Comparison of ENCODE assay signal across 19 cellular contexts in the genomic region with DNA sequence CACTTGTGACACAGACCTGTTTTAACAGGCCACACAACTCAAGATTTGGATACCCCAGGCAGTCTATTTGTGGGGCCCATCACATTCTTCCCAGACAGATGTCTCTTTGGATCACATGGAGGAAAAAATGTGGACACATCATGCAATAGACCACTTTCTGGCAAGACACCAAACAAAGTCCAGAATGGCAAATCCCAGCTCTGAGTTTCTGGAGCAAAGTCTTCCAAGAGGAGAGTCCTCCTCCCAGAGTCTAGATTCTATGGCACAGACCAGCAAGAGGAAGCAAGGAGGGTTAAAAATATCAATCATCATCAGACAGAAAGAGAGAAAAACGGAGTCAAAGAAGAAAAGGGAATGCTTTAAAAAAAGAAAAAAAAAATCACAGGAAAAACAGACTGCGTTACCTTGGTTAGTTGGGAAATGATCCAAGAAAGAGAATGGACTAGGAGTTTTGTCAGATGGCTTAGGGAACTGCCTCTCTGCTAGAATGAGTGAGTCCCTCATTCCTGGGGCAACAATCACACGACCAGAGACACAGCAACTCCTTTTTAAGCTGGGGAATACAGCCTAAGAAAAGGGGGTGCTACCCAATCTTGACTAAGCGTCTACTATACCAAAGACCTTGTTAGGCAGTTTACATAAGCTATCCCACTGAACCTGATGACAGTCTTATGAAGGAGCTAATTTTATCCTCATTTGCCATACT.
A peak's percentile ranks its signal among the peaks of the same experiment; 100 is the strongest.
DNase-seq lines count a peak whose midpoint lies in the region; ATAC-seq, FAIRE-seq and TF ChIP-seq lines count a peak whose summit lies in the region.
"Had no signal": no experiment of that assay in that cellular context is flagged by ENCODE, and none has a peak within 500 bp of the region (broad histone marks: within the 10 kb centered on the region; RNA-seq: fewer than 3 reads in every experiment).

No MANE protein-coding gene starts in this region.

- no peak for TF ChIP-seq CTCF in bronchial epithelial cell (IDR thresholded peaks at IDR 0.05; ENCODE audit: insufficient read depth, low read length, severe bottlenecking)

- no peak overlapping the region for H2BK5ac ChIP-seq in mesenchymal stem cell (ENCODE audit: low read depth, low read length, poor library complexity, severe bottlenecking)

- peak overlapping the region; percentile 31 for H3K27ac ChIP-seq in HUES48 (ENCODE audit: low read depth, low read length)
- H3K27ac ChIP-seq in mesenchymal stem cell (ENCODE audit: low read length, poor library complexity, severe bottlenecking), result no peak overlapping the region
- H3K27ac ChIP-seq: BLaER1, KMS-11 had no signal

- H3K4me1 ChIP-seq in HUES48 (ENCODE audit: control insufficient read depth, insufficient read depth, low read length), result peaks cover 23% of the 10 kb centered on the region
- H3K4me1 ChIP-seq in mesenchymal stem cell (ENCODE audit: control insufficient read depth, insufficient read depth, low read depth, low read length), result peaks cover 3% of the 10 kb centered on the region
- H3K4me1 ChIP-seq: BLaER1 had no signal

- H4K8ac ChIP-seq in mesenchymal stem cell (ENCODE audit: low read length), result no peak overlapping the region

- no peak overlapping the region for H2BK15ac ChIP-seq in mesenchymal stem cell (ENCODE audit: low read depth, poor library complexity, severe bottlenecking)

- ATAC-seq in HG03520 (IDR thresholded peaks at IDR 0.05; ENCODE audit: unreplicated experiment) (no peak), left lobe of liver (no peak), GM19467 (IDR thresholded peaks at IDR 0.05; ENCODE audit: unreplicated experiment) (no peak)
- ATAC-seq in activated T-cell treated with anti-CD3 and anti-CD28 coated beads, Interleukin-2, amount 50 U/mL, for 4 hours, result no peak
- ATAC-seq: sciatic nerve had no signal

- no peaks in the 10 kb centered on the region for H3K79me1 ChIP-seq in mesenchymal stem cell (replicated peaks; ENCODE audit: low read length, poor library complexity, severe bottlenecking)

- H3K9ac ChIP-seq in HUES48 (ENCODE audit: low read depth, low read length), result no peak overlapping the region
- H3K9ac ChIP-seq in mesenchymal stem cell (ENCODE audit: low read length), result no peak overlapping the region
- H3K9ac ChIP-seq: BLaER1, KMS-11 had no signal

- FAIRE-seq in bronchial epithelial cell (lab: Jason Lieb, UNC), result peak; percentile 64

- H3K23ac ChIP-seq in mesenchymal stem cell (ENCODE audit: low read length in 2 of 2), result no peak overlapping the region

- H3K14ac ChIP-seq in mesenchymal stem cell (ENCODE audit: low read length in 2 of 2), result no peak overlapping the region

- H3K4me3 Mint-ChIP-seq in activated T-cell treated with anti-CD3 and anti-CD28 coated beads, Interleukin-2, amount 50 U/mL, for 4 hours, result no peak overlapping the region

- H2BK12ac ChIP-seq in mesenchymal stem cell (ENCODE audit: low read length in 2 of 2), result no peak overlapping the region

- H3K27me3 Mint-ChIP-seq in activated T-cell treated with anti-CD3 and anti-CD28 coated beads, Interleukin-2, amount 50 U/mL, for 4 hours (ENCODE audit: low read depth), result no peaks in the 10 kb centered on the region

- H3K9me3 Mint-ChIP-seq in activated T-cell treated with anti-CD3 and anti-CD28 coated beads, Interleukin-2, amount 50 U/mL, for 4 hours, result no peaks in the 10 kb centered on the region

- peak overlapping the region; percentile 31; the same call in 1 of the 2 replicates for H3K4me3 ChIP-seq in HUES48 (ENCODE audit: low read depth, low read length)
- no peak overlapping the region for H3K4me3 ChIP-seq in bronchial epithelial cell (ENCODE audit: low read depth, low read length)
- no peak overlapping the region for H3K4me3 ChIP-seq in mesenchymal stem cell (ENCODE audit: insufficient read depth in 1 of 2, low read depth in 1 of 2, low read length in 2 of 2)
- H3K4me3 ChIP-seq: BLaER1 had no signal

- no peak overlapping the region for H3K4me2 ChIP-seq in mesenchymal stem cell (ENCODE audit: low read length, poor library complexity, severe bottlenecking)
- H3K4me2 ChIP-seq: BLaER1, KMS-11 had no signal

- no peaks in the 10 kb centered on the region for H3K9me3 ChIP-seq in HUES48 (ENCODE audit: control insufficient read depth, insufficient read depth, low read length)
- H3K9me3 ChIP-seq in mesenchymal stem cell (ENCODE audit: control insufficient read depth, low read length), result no peaks in the 10 kb centered on the region
- H3K9me3 ChIP-seq: BLaER1 had no signal

- no peak overlapping the region for H3K4ac ChIP-seq in mesenchymal stem cell (ENCODE audit: low read depth in 1 of 2, low read length in 2 of 2)

- H3K27me3 ChIP-seq in HUES48 (ENCODE audit: control insufficient read depth, insufficient read depth, low read length) (no peaks in the 10 kb centered on the region), bronchial epithelial cell (ENCODE audit: control insufficient read depth, insufficient read depth, low read length) (no peaks in the 10 kb centered on the region), mesenchymal stem cell (ENCODE audit: control insufficient read depth in 1 of 2, insufficient read depth in 1 of 2, low read length in 2 of 2) (no peaks in the 10 kb centered on the region)
- H3K27me3 ChIP-seq: BLaER1 had no signal

- H3K4me1 Mint-ChIP-seq in activated T-cell treated with anti-CD3 and anti-CD28 coated beads, Interleukin-2, amount 50 U/mL, for 4 hours (ENCODE audit: low read depth), result peaks cover 4% of the 10 kb centered on the region

- H2AFZ ChIP-seq in mesenchymal stem cell (ENCODE audit: low read depth, low read length), result no peak overlapping the region

- 89% methylated on average over 3 of the region's 4 CpGs for WGBS in mesenchymal stem cell

- DNase-seq in EH (ENCODE audit: low read depth), result peak; percentile 61
- DNase-seq in bronchial epithelial cell (ENCODE audit: low read depth), result no peak
- DNase-seq in mesenchymal stem cell, result peak; percentile 48
- DNase-seq in left lobe of liver (ENCODE audit: low spot score), result no peak
- DNase-seq in activated T-cell treated with anti-CD3 and anti-CD28 coated beads, Interleukin-2, amount 50 U/mL, for 4 hours, result no peak
- DNase-seq: DMS79; hypothalamus; NCI-H1417 treated with DMSO at 0.1 percent for 48 hours; NCI-H2227 treated with DMSO at 0.1 percent for 48 hours; occipital lobe; SHP77; stimulated activated CD4-positive, alpha-beta T cell treated with anti-CD3 and anti-CD28 coated beads, Interleukin-2, amount 100 ng/mL, for 24 hours; T-helper 2 cell had no signal

- no peak overlapping the region for H4K91ac ChIP-seq in mesenchymal stem cell (ENCODE audit: low read length)

- no peak overlapping the region for H3K18ac ChIP-seq in mesenchymal stem cell (ENCODE audit: low read depth in 1 of 2, low read length in 2 of 2)

- H3K36me3 Mint-ChIP-seq in activated T-cell treated with anti-CD3 and anti-CD28 coated beads, Interleukin-2, amount 50 U/mL, for 4 hours (ENCODE audit: insufficient read depth), result peaks cover 6% of the 10 kb centered on the region

- H2AK5ac ChIP-seq in mesenchymal stem cell (ENCODE audit: low read length, severe bottlenecking), result no peak overlapping the region

- H2BK120ac ChIP-seq in mesenchymal stem cell (ENCODE audit: low read depth, low read length), result no peak overlapping the region

- no peaks in the 10 kb centered on the region for H3K36me3 ChIP-seq in HUES48 (ENCODE audit: control insufficient read depth, insufficient read depth, low read length)
- no peaks in the 10 kb centered on the region for H3K36me3 ChIP-seq in bronchial epithelial cell (ENCODE audit: control insufficient read depth, insufficient read depth, low read length)
- H3K36me3 ChIP-seq in mesenchymal stem cell (ENCODE audit: control insufficient read depth in 1 of 2, insufficient read depth in 2 of 2, low read depth in 1 of 2, low read length in 2 of 2), result no peaks in the 10 kb centered on the region
- H3K36me3 ChIP-seq: BLaER1 had no signal

Comparison
In these comparisons a context has a peak if more than half of its experiments do, and no peak if none do; other contexts are left out.
1. DNase-seq: peak in EH (single experiment) and mesenchymal stem cell (single experiment); none in bronchial epithelial cell (single experiment), left lobe of liver (single experiment) and activated T-cell treated with anti-CD3 and anti-CD28 coated beads, Interleukin-2, amount 50 U/mL, for 4 hours (single experiment).